Comparison of ENCODE assay signal across 16 cellular contexts in genomic region chr11:61543606-61544306, GRCh38. TPM values are rescaled to one million over a fixed set of nuclear protein-coding genes. Genes with fewer than 3 reads are reported as not detected.
DNase-seq lines count a peak whose midpoint lies in the region; ATAC-seq and TF ChIP-seq lines count a peak whose summit lies in the region.
"Had no signal": no experiment of that assay in that cellular context is flagged by ENCODE, and none has a peak within 500 bp of the region (broad histone marks: within the 10 kb centered on the region; RNA-seq: fewer than 3 reads in every experiment).

No MANE protein-coding gene starts in this region.

- no peaks in the 10 kb centered on the region for H3K9me3 ChIP-seq in mammary epithelial cell (replicated peaks; ENCODE audit: insufficient read depth, low read length)
- H3K9me3 ChIP-seq in skeletal muscle satellite cell (replicated peaks; ENCODE audit: low read length): no peaks in the 10 kb centered on the region
- H3K9me3 ChIP-seq: adrenal gland, gastrocnemius medialis, spleen, stomach had no signal

- peaks cover 7% of the 10 kb centered on the region for H3K9me3 Mint-ChIP-seq in MCF 10A (ENCODE audit: unreplicated experiment)
- H3K9me3 Mint-ChIP-seq: activated T-cell treated with anti-CD3 and anti-CD28 coated beads, Interleukin-2, amount 50 U/mL, for 72 hours had no signal

- no peak for ATAC-seq in GM19395 (IDR thresholded peaks at IDR 0.05; ENCODE audit: unreplicated experiment)
- ATAC-seq: activated T-cell treated with anti-CD3 and anti-CD28 coated beads, Interleukin-2, amount 50 U/mL, for 72 hours; gastrocnemius medialis had no signal

- no peak overlapping the region for H3K4me3 Mint-ChIP-seq in MCF 10A (ENCODE audit: unreplicated experiment)
- H3K4me3 Mint-ChIP-seq: activated T-cell treated with anti-CD3 and anti-CD28 coated beads, Interleukin-2, amount 50 U/mL, for 72 hours had no signal

- no peak for TF ChIP-seq CTCF in MCF 10A (IDR thresholded peaks at IDR 0.05; ENCODE audit: unreplicated experiment)
- TF ChIP-seq CTCF in mammary epithelial cell (conservative IDR thresholded peaks at IDR 0.05 in 1 of 2, IDR thresholded peaks at IDR 0.05 in 1 of 2; ENCODE audit: extremely low read depth in 1 of 2, insufficient read depth in 1 of 2, low read depth in 1 of 2, low read length in 2 of 2): no peak
- TF ChIP-seq CTCF in fibroblast of mammary gland (conservative IDR thresholded peaks at IDR 0.05; ENCODE audit: control insufficient read depth, insufficient read depth, low read depth, low read length): no peak

- H3K4me1 ChIP-seq in mammary epithelial cell (ENCODE audit: insufficient read depth, low read length): no peaks in the 10 kb centered on the region
- peaks cover 36% of the 10 kb centered on the region for H3K4me1 ChIP-seq in skeletal muscle satellite cell (ENCODE audit: control insufficient read depth, insufficient read depth, low read length)
- H3K4me1 ChIP-seq: adrenal gland had no signal

- no peaks in the 10 kb centered on the region for H4K20me1 ChIP-seq in mammary epithelial cell (ENCODE audit: insufficient read depth, low read length)

- H3K27me3 ChIP-seq in mammary epithelial cell (ENCODE audit: insufficient read depth, low read length) (no peaks in the 10 kb centered on the region), skeletal muscle satellite cell (ENCODE audit: control insufficient read depth, insufficient read depth, low read length) (peaks cover 11% of the 10 kb centered on the region)

- CTCF ChIA-PET in MCF 10A (lab: Yijun Ruan, JAX) (interaction anchor here (1.0 to 1.6 kb wide), 3 partner anchors 23 to 66 kb away, joined by 3 to 4 read pairs (median 3); no protein-coding TSS in a partner anchor), mammary epithelial cell (lab: Charles Lee; ENCODE audit: low non-redundant PET) (no interaction called here)

- no peaks in the 10 kb centered on the region for H3K36me3 Mint-ChIP-seq in MCF 10A (ENCODE audit: insufficient read depth, unreplicated experiment)

- POLR2A ChIA-PET in MCF 10A (lab: Yijun Ruan, JAX): no interaction called here

- BruUV-seq in MCF 10A (replicated peaks; lab: Mats Ljungman, UMichigan) (no TSS peak), mammary epithelial cell (replicated peaks; lab: Mats Ljungman, UMichigan) (no TSS peak)

- peaks cover 19% of the 10 kb centered on the region for H3K4me1 Mint-ChIP-seq in MCF 10A (ENCODE audit: insufficient read depth, unreplicated experiment)

- H2AFZ ChIP-seq in mammary epithelial cell (ENCODE audit: low read depth, low read length): no peak overlapping the region

- H3K9ac ChIP-seq in mammary epithelial cell (ENCODE audit: insufficient read depth, low read length): no peak overlapping the region
- no peak overlapping the region for H3K9ac ChIP-seq in skeletal muscle satellite cell (ENCODE audit: low read depth, low read length)

- H3K4me2 ChIP-seq in mammary epithelial cell (ENCODE audit: insufficient read depth, low read depth, low read length) (no peak overlapping the region), skeletal muscle satellite cell (ENCODE audit: low read length) (peak overlapping the region; percentile 13)

- no peak overlapping the region for H3K27ac ChIP-seq in mammary epithelial cell (ENCODE audit: insufficient read depth, low read depth, low read length)
- H3K27ac ChIP-seq: adrenal gland, gastrocnemius medialis, spleen, stomach had no signal

- 81% methylated on average over 4 of the region's 4 CpGs for WGBS in mammary epithelial cell (ENCODE audit: low coverage, missing lambda C conversion rate)

- no peak overlapping the region for H3K27ac Mint-ChIP-seq in MCF 10A (ENCODE audit: low read depth, unreplicated experiment)
- H3K27ac Mint-ChIP-seq: activated T-cell treated with anti-CD3 and anti-CD28 coated beads, Interleukin-2, amount 50 U/mL, for 72 hours had no signal

- in situ Hi-C loops in mammary epithelial cell (cut with MboI; ENCODE audit: low sequenced_read_pairs in 2 of 2): no loop called here

- no peaks in the 10 kb centered on the region for H3K79me2 ChIP-seq in mammary epithelial cell (ENCODE audit: insufficient read depth, low read length)

- dilution Hi-C loops in mammary epithelial cell (cut with HindIII; ENCODE audit: low sequenced_read_pairs): no loop called here

- DNase-seq in MCF 10A (ENCODE audit: unreplicated experiment) (peak; percentile 62), mammary epithelial cell (no peak), RPMI7951 (ENCODE audit: low read depth) (peak; percentile 52), fibroblast of mammary gland (ENCODE audit: low read depth) (peak; percentile 88), activated T-cell treated with anti-CD3 and anti-CD28 coated beads for 4 hours (no peak), globus pallidus (ENCODE audit: low spot score) (no peak)
- DNase-seq: activated T-cell treated with anti-CD3 and anti-CD28 coated beads, Interleukin-2, amount 50 U/mL, for 72 hours; adrenal gland; Calu3; gastrocnemius medialis; NCI-H187 treated with DMSO at 0.1 percent for 48 hours; NK-92 treated with Interleukin-12 subunit alpha and Interleukin-12 subunit beta, amount 100 ng/mL, for 24 hours; spleen; stomach had no signal

- H3K27me3 Mint-ChIP-seq in MCF 10A (ENCODE audit: insufficient read depth, unreplicated experiment): no peaks in the 10 kb centered on the region

- intact Hi-C loops in MCF 10A (cut with micrococcal nuclease) (no loop called here), mammary epithelial cell (cut with micrococcal nuclease) (no loop called here)

- no peaks in the 10 kb centered on the region for H3K36me3 ChIP-seq in mammary epithelial cell (ENCODE audit: insufficient read depth, low read length)
- no peaks in the 10 kb centered on the region for H3K36me3 ChIP-seq in skeletal muscle satellite cell (ENCODE audit: insufficient read depth, low read length)
- H3K36me3 ChIP-seq: adrenal gland, gastrocnemius medialis, spleen, stomach had no signal

- H3K4me3 ChIP-seq in mammary epithelial cell (replicated peaks in 1 of 3; ENCODE audit: insufficient read depth in 1 of 3, low read depth in 2 of 3, low read length in 3 of 3) (no peak overlapping the region), fibroblast of mammary gland (ENCODE audit: control insufficient read depth, low read depth, low read length) (no peak overlapping the region), skeletal muscle satellite cell (ENCODE audit: low read length) (no peak overlapping the region)
- H3K4me3 ChIP-seq: adrenal gland, gastrocnemius medialis, spleen, stomach had no signal

RNA-seq across cellular contexts. Expression of gene LRRC10B, which starts 35.2 kb away (rescaled TPM):
- total RNA-seq in MCF 10A (2022) (not detected in 2 replicates), mammary epithelial cell (under 1 TPM in 1 of 2 donors, not detected in 1; under 0.01 TPM)
- polyA plus RNA-seq in mammary epithelial cell: 0.05 TPM
- polyA minus RNA-seq in mammary epithelial cell: not detected
- not detected in 2 replicates for total RNA-seq in RPMI7951 (2014; rRNA removed; shearing (Covaris generic))
- total RNA-seq in skeletal muscle satellite cell (2012; rRNA removed): 0.22 TPM in 1 of 2 replicates, not detected in the other
- total RNA-seq: activated T-cell treated with anti-CD3 and anti-CD28 coated beads, Interleukin-2, amount 50 U/mL, for 72 hours; Calu3 had no signal

RNA-seq across cellular contexts. Expression of gene SYT7, which starts 37.1 kb away (rescaled TPM):
- 25.2 and 57.7 TPM in 2 replicates for total RNA-seq in MCF 10A (2022)
- total RNA-seq in mammary epithelial cell: 10 to 100 TPM in 1 of 2 donors, 1 to 10 TPM in 1; 4.7 to 17.7 TPM
- polyA plus RNA-seq in mammary epithelial cell: 6.9 TPM
- polyA minus RNA-seq in mammary epithelial cell: 21.2 TPM
- 0.29 and 0.48 TPM in 2 replicates for total RNA-seq in RPMI7951 (2014; rRNA removed; shearing (Covaris generic))
- 2.0 and 5.1 TPM in 2 replicates for total RNA-seq in skeletal muscle satellite cell (2012; rRNA removed)
- total RNA-seq: activated T-cell treated with anti-CD3 and anti-CD28 coated beads, Interleukin-2, amount 50 U/mL, for 72 hours had no signal

Comparison
In these comparisons a context has a peak if more than half of its experiments do, and no peak if none do; other contexts are left out.
1. DNase-seq: peak in MCF 10A (single experiment), RPMI7951 (single experiment) and fibroblast of mammary gland (single experiment); none in mammary epithelial cell (single experiment), activated T-cell treated with anti-CD3 and anti-CD28 coated beads for 4 hours (single experiment) and globus pallidus (single experiment).